32 cellular contexts compared by ENCODE assay signal in the genomic region with DNA sequence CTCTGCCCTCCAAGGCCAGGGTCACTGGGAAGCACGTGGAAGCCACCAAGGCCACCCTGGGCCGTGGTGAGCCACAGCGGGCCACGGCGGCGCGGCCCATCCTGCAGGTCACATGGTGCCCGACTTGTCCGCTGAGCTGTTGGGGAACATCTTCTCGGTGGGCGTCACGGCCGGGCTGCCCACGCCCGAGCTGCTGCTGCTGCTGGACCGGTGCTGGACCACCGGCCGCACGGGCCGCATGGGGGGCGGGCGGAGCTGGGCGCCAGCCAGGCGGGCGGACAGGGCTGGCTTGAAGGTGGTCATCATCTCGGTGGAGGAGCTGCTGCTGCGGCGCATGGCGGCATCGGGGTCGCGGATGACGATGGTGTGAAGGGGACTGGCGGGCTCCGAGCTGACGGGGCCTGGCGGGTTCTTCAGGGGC.
"Had no signal": no experiment of that assay in that cellular context is flagged by ENCODE, and none has a peak within 500 bp of the region (broad histone marks: within the 10 kb centered on the region; RNA-seq: fewer than 3 reads in every experiment).

No MANE protein-coding gene starts in this region.

- H3K27ac Mint-ChIP-seq: immature natural killer cell; mesothelial cell of epicardium; naive B cell; nephron; progenitor cell of endocrine pancreas; stimulated activated memory B cell treated with anti-CD40 and anti-IgM and Interleukin-4, amounts not matched to agents 10 μg/mL and 1 μg/mL and 100 μg/mL, for 72 hours; type B pancreatic cell had no signal

- H3K27me3 Mint-ChIP-seq: type B pancreatic cell had no signal

- H3K36me3 ChIP-seq: heart left ventricle, left lung, lower lobe of right lung, neutrophil, ovary, right atrium auricular region, sigmoid colon, thoracic aorta, tibial artery, vagina had no signal

- ATAC-seq: heart left ventricle; left colon; left lung; lower lobe of right lung; stimulated activated memory B cell treated with anti-CD40 and anti-IgM and Interleukin-4, amounts not matched to agents 10 μg/mL and 1 μg/mL and 100 μg/mL, for 72 hours had no signal

- H3K27me3 ChIP-seq: heart left ventricle, left lung, neutrophil, ovary, right atrium auricular region, sigmoid colon, suprapubic skin, vagina had no signal

- H3K4me1 ChIP-seq: lower lobe of right lung, vagina had no signal

- DNase-seq: heart left ventricle; hypothalamus; immature natural killer cell; kidney; left colon; left lung; lower lobe of right lung; mammary epithelial cell; mesendoderm; naive B cell; occipital lobe; ovary; sigmoid colon; small intestine; stimulated activated CD4-positive, alpha-beta T cell treated with anti-CD3 and anti-CD28 coated beads, Interleukin-1b, Interleukin-23, amount 100 ng/mL, for 48 hours; stimulated activated CD4-positive, alpha-beta T cell treated with anti-CD3 and anti-CD28 coated beads, Interleukin-2, amount 100 ng/mL, for 48 hours; stimulated activated CD4-positive, alpha-beta T cell treated with anti-CD3 and anti-CD28 coated beads, Interleukin-4, amount 100 ng/mL, for 4 hours; stimulated activated CD8-positive, alpha-beta memory T cell treated with anti-CD3 and anti-CD28 coated beads, Interleukin-4, amount 100 ng/mL, for 48 hours; stimulated activated naive CD4-positive, alpha-beta T cell treated with Interleukin-2 at 50 U/mL for 16 hours; tibial artery had no signal

- H3K9me3 Mint-ChIP-seq: immature natural killer cell; mesothelial cell of epicardium; nephron; neural crest cell; stimulated activated memory B cell treated with anti-CD40 and anti-IgM and Interleukin-4, amounts not matched to agents 10 μg/mL and 1 μg/mL and 100 μg/mL, for 72 hours; type B pancreatic cell had no signal

- H3K27ac ChIP-seq: heart left ventricle, left lung, lower lobe of right lung, neutrophil, ovary, right atrium auricular region, sigmoid colon, suprapubic skin, thoracic aorta, tibial artery, vagina had no signal

- H3K4me3 ChIP-seq: heart left ventricle, left lung, lower lobe of right lung, ovary, right atrium auricular region, sigmoid colon, suprapubic skin, thoracic aorta, tibial artery, vagina had no signal

- H3K9me3 ChIP-seq: heart left ventricle, left lung, lower lobe of right lung, neutrophil, ovary, right atrium auricular region, sigmoid colon, suprapubic skin, thoracic aorta, tibial artery, vagina had no signal

- H3K4me3 Mint-ChIP-seq: immature natural killer cell; mesothelial cell of epicardium; naive B cell; nephron; neural crest cell; stimulated activated memory B cell treated with anti-CD40 and anti-IgM and Interleukin-4, amounts not matched to agents 10 μg/mL and 1 μg/mL and 100 μg/mL, for 72 hours; type B pancreatic cell had no signal

- H3K36me3 Mint-ChIP-seq: immature natural killer cell; naive B cell; stimulated activated memory B cell treated with anti-CD40 and anti-IgM and Interleukin-4, amounts not matched to agents 10 μg/mL and 1 μg/mL and 100 μg/mL, for 72 hours; type B pancreatic cell had no signal

- FAIRE-seq: islet of Langerhans, kidney, small intestine had no signal
